14 cellular contexts compared by ENCODE assay signal in genomic region chr12:3967556-3968160, GRCh38.
"Had no signal": no experiment of that assay in that cellular context is flagged by ENCODE, and none has a peak within 500 bp of the region (broad histone marks: within the 10 kb centered on the region; RNA-seq: fewer than 3 reads in every experiment).

No MANE protein-coding gene starts in this region.

- H3K27ac ChIP-seq: ascending aorta, colonic mucosa, stomach, thoracic aorta, vagina had no signal

- H3K4me3 ChIP-seq: ascending aorta, colonic mucosa, stomach, thoracic aorta, vagina had no signal

- FAIRE-seq: frontal cortex had no signal

- H3K9me3 Mint-ChIP-seq: nephron; T-helper 1 cell treated with Interleukin-12 subunit alpha and Interleukin-12 subunit beta and Interleukin-4 antibody, amounts not matched to agents 30 μg/mL and 1 μg/mL, for 36 hours had no signal

- DNase-seq: activated CD4-positive, alpha-beta T cell treated with anti-CD3 and anti-CD28 coated beads for 48 hours; activated naive CD4-positive, alpha-beta T cell; activated naive CD8-positive, alpha-beta T cell treated with anti-CD3 and anti-CD28 coated beads, Interleukin-2, amount 50 U/mL, for 24 hours; colonic mucosa; kidney glomerular epithelial cell; stomach had no signal

- ATAC-seq: activated naive CD8-positive, alpha-beta T cell treated with anti-CD3 and anti-CD28 coated beads, Interleukin-2, amount 50 U/mL, for 24 hours; WTC11 had no signal

- H3K36me3 ChIP-seq: ascending aorta, colonic mucosa, stomach, thoracic aorta, vagina had no signal

- H3K27me3 ChIP-seq: colonic mucosa, vagina had no signal

- H3K36me3 Mint-ChIP-seq: WTC11 had no signal

- H3K27ac Mint-ChIP-seq: activated naive CD8-positive, alpha-beta T cell treated with anti-CD3 and anti-CD28 coated beads, Interleukin-2, amount 50 U/mL, for 24 hours; activated T-helper 1 cell treated with anti-CD3 and anti-CD28 coated beads, Interleukin-12 subunit alpha, Interleukin-12 subunit beta, Interleukin-2, Interleukin-4 antibody, amounts not matched to agents 30 ng/mL and 10 ng/mL and 1 ng/mL, durations not matched to agents 14 hours and 24 hours and 36 hours; nephron; T-helper 1 cell treated with Interleukin-12 subunit alpha and Interleukin-12 subunit beta and Interleukin-4 antibody, amounts not matched to agents 30 μg/mL and 1 μg/mL, for 36 hours; WTC11 had no signal

- H3K9me3 ChIP-seq: ascending aorta, colonic mucosa, stomach, thoracic aorta, vagina had no signal

- H3K4me3 Mint-ChIP-seq: activated naive CD8-positive, alpha-beta T cell treated with anti-CD3 and anti-CD28 coated beads, Interleukin-2, amount 50 U/mL, for 24 hours; activated T-helper 1 cell treated with anti-CD3 and anti-CD28 coated beads, Interleukin-12 subunit alpha, Interleukin-12 subunit beta, Interleukin-2, Interleukin-4 antibody, amounts not matched to agents 30 ng/mL and 10 ng/mL and 1 ng/mL, durations not matched to agents 14 hours and 24 hours and 36 hours; nephron; T-helper 1 cell treated with Interleukin-12 subunit alpha and Interleukin-12 subunit beta and Interleukin-4 antibody, amounts not matched to agents 30 μg/mL and 1 μg/mL, for 36 hours; WTC11 had no signal

- H3K4me1 ChIP-seq: ascending aorta, colonic mucosa, stomach, vagina had no signal

- H3K27me3 Mint-ChIP-seq: activated naive CD8-positive, alpha-beta T cell treated with anti-CD3 and anti-CD28 coated beads, Interleukin-2, amount 50 U/mL, for 24 hours had no signal
